1 cellular context compared by ENCODE assay signal in genomic region chr9:12777149-12778010, GRCh38.
TF ChIP-seq lines count a peak whose summit lies in the region.

No MANE protein-coding gene starts in this region.

TF ChIP-seq in liver, 16 proteins besides CTCF, POLR2A, EP300 and RAD21 (continued from another document):
- TF ChIP-seq ZBTB33 (IDR thresholded peaks at IDR 0.05) (no peak), NR2F2 (IDR thresholded peaks at IDR 0.05) (no peak), ATF3 (IDR thresholded peaks at IDR 0.05) (no peak), HNF4G (IDR thresholded peaks at IDR 0.05) (no peak), JUND (IDR thresholded peaks at IDR 0.05) (no peak), EGR1 (IDR thresholded peaks at IDR 0.05; ENCODE audit: low read depth in 2 of 2) (no peak)
